Comparison of ENCODE assay signal across 1 cellular context in genomic region chr1:55585402-55585792, GRCh38.
TF ChIP-seq lines count a peak whose summit lies in the region.

No MANE protein-coding gene starts in this region.

TF ChIP-seq in GM23338, 12 proteins besides CTCF, POLR2A, EP300 and RAD21 (continued from another document):
- TF ChIP-seq, protein P1, sequence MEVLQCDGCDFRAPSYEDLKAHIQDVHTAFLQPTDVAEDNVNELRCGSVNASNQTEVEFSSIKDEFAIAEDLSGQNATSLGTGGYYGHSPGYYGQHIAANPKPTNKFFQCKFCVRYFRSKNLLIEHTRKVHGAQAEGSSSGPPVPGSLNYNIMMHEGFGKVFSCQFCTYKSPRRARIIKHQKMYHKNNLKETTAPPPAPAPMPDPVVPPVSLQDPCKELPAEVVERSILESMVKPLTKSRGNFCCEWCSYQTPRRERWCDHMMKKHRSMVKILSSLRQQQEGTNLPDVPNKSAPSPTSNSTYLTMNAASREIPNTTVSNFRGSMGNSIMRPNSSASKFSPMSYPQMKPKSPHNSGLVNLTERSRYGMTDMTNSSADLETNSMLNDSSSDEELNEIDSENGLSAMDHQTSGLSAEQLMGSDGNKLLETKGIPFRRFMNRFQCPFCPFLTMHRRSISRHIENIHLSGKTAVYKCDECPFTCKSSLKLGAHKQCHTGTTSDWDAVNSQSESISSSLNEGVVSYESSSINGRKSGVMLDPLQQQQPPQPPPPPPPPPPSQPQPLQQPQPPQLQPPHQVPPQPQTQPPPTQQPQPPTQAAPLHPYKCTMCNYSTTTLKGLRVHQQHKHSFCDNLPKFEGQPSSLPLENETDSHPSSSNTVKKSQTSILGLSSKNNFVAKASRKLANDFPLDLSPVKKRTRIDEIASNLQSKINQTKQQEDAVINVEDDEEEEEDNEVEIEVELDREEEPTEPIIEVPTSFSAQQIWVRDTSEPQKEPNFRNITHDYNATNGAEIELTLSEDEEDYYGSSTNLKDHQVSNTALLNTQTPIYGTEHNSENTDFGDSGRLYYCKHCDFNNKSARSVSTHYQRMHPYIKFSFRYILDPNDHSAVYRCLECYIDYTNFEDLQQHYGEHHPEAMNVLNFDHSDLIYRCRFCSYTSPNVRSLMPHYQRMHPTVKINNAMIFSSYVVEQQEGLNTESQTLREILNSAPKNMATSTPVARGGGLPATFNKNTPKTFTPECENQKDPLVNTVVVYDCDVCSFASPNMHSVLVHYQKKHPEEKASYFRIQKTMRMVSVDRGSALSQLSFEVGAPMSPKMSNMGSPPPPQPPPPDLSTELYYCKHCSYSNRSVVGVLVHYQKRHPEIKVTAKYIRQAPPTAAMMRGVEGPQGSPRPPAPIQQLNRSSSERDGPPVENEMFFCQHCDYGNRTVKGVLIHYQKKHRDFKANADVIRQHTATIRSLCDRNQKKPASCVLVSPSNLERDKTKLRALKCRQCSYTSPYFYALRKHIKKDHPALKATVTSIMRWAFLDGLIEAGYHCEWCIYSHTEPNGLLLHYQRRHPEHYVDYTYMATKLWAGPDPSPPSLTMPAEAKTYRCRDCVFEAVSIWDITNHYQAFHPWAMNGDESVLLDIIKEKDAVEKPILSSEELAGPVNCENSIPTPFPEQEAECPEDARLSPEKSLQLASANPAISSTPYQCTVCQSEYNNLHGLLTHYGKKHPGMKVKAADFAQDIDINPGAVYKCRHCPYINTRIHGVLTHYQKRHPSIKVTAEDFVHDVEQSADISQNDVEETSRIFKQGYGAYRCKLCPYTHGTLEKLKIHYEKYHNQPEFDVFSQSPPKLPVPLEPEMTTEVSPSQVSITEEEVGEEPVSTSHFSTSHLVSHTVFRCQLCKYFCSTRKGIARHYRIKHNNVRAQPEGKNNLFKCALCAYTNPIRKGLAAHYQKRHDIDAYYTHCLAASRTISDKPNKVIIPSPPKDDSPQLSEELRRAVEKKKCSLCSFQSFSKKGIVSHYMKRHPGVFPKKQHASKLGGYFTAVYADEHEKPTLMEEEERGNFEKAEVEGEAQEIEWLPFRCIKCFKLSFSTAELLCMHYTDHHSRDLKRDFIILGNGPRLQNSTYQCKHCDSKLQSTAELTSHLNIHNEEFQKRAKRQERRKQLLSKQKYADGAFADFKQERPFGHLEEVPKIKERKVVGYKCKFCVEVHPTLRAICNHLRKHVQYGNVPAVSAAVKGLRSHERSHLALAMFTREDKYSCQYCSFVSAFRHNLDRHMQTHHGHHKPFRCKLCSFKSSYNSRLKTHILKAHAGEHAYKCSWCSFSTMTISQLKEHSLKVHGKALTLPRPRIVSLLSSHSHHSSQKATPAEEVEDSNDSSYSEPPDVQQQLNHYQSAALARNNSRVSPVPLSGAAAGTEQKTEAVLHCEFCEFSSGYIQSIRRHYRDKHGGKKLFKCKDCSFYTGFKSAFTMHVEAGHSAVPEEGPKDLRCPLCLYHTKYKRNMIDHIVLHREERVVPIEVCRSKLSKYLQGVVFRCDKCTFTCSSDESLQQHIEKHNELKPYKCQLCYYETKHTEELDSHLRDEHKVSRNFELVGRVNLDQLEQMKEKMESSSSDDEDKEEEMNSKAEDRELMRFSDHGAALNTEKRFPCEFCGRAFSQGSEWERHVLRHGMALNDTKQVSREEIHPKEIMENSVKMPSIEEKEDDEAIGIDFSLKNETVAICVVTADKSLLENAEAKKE (CRISPR knock-in tag; IDR thresholded peaks at IDR 0.05): no peak
- TF ChIP-seq STAT1 (IDR thresholded peaks at IDR 0.05; ENCODE audit: unreplicated experiment) (no peak), ETS1 (IDR thresholded peaks at IDR 0.05) (no peak), EZH2phosphoT487 (IDR thresholded peaks at IDR 0.05; ENCODE audit: unreplicated experiment) (no peak), CREB1 (CRISPR knock-in tag; IDR thresholded peaks at IDR 0.05; ENCODE audit: low read depth) (no peak), NANOG (IDR thresholded peaks at IDR 0.05; ENCODE audit: borderline replicate concordance) (no peak), POLR2AphosphoS5 (IDR thresholded peaks at IDR 0.05; ENCODE audit: low read depth) (no peak)
